In the genomic region with DNA sequence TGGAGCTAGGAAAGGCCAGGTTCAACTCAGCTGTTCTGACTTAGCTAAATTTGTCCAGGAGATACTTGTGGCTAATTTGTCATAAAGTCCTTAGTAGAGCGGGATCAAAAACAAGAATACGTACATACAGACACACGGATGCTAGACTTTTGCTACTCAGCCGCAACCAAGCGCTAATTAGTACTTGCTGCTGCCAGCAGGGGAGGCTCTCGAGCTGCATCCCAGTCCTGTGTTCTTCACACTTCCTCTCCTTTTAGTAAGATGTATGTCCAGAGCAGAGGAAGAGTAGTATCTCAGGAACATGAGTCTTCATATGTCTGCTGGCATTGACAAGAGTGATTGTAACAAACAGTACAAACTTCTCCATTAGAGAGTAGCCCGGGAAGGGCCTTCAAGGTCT, we compare ENCODE assay signal across 12 cellular contexts. TPM values are rescaled to one million over a fixed set of nuclear protein-coding genes. Genes with fewer than 3 reads are reported as not detected.
DNase-seq lines count a peak whose midpoint lies in the region; ATAC-seq and TF ChIP-seq lines count a peak whose summit lies in the region.
"Had no signal": no experiment of that assay in that cellular context is flagged by ENCODE, and none has a peak within 500 bp of the region (broad histone marks: within the 10 kb centered on the region; RNA-seq: fewer than 3 reads in every experiment).

No MANE protein-coding gene starts in this region.

- H3K4me2 ChIP-seq in DND-41 (ENCODE audit: insufficient read depth, low read length): no peak overlapping the region
- H3K4me2 ChIP-seq in PC-9: no peak overlapping the region

- H3K79me2 ChIP-seq in DND-41 (ENCODE audit: insufficient read depth, low read length) (no peaks in the 10 kb centered on the region), PC-9 (ENCODE audit: low read depth) (no peaks in the 10 kb centered on the region)

- H3K27ac ChIP-seq in A673 (ENCODE audit: low read depth, low read length, poor library complexity, severe bottlenecking) (no peak overlapping the region), DND-41 (ENCODE audit: low read length) (no peak overlapping the region), PC-9 (no peak overlapping the region)
- H3K27ac ChIP-seq: left lung, SJSA1 had no signal

- intact Hi-C loops in A673 (cut with micrococcal nuclease; ENCODE audit: unreplicated experiment) (loop anchor here (1.0 to 10.0 kb wide), 2 partner anchors 394 to 421 kb away; a partner anchor contains a TSS), PC-9 (cut with micrococcal nuclease; ENCODE audit: unreplicated experiment) (loop anchor here (10.0 kb wide), 1 partner anchor 641 kb away; no protein-coding TSS in a partner anchor)

- BruUV-seq in A673 (replicated peaks; lab: Mats Ljungman, UMichigan) (no TSS peak), PC-9 (replicated peaks; lab: Mats Ljungman, UMichigan) (no TSS peak)

- H3K36me3 ChIP-seq in A673 (ENCODE audit: insufficient read depth, low read length, poor library complexity, severe bottlenecking): no peaks in the 10 kb centered on the region
- H3K36me3 ChIP-seq in DND-41 (ENCODE audit: insufficient read depth, low read length): peaks cover 95% of the 10 kb centered on the region
- H3K36me3 ChIP-seq in PC-9 (ENCODE audit: low read depth): no peaks in the 10 kb centered on the region
- H3K36me3 ChIP-seq: SJSA1 had no signal

- POLR2A ChIA-PET in A673 (lab: Charles Lee; ENCODE audit: low non-redundant PET): no interaction called here
- POLR2A ChIA-PET in PC-9 (lab: Charles Lee; ENCODE audit: unreplicated experiment): no interaction called here

- no peak overlapping the region for H3K9ac ChIP-seq in DND-41 (ENCODE audit: low read depth, low read length)

- no peaks in the 10 kb centered on the region for H3F3A ChIP-seq in PC-9 (ENCODE audit: insufficient read depth, low read depth)

- peak; percentile 43 for TF ChIP-seq CTCF in A673 (conservative IDR thresholded peaks at IDR 0.05; ENCODE audit: low read depth, low read length)
- peak; percentile 64 for TF ChIP-seq CTCF in DND-41 (IDR thresholded peaks at IDR 0.05; ENCODE audit: borderline replicate concordance, extremely low read depth, low read length, poor library complexity, severe bottlenecking)
- TF ChIP-seq CTCF in PC-9 (conservative IDR thresholded peaks at IDR 0.05): peak; percentile 46
- peak; percentile 21 for TF ChIP-seq CTCF in fibroblast of the aortic adventitia (IDR thresholded peaks at IDR 0.05; ENCODE audit: insufficient read depth, low read length)

- H3K9me2 ChIP-seq in PC-9 (ENCODE audit: insufficient read depth): no peaks in the 10 kb centered on the region

- no peak overlapping the region for H2AFZ ChIP-seq in DND-41 (ENCODE audit: low read depth, low read length)
- no peak overlapping the region for H2AFZ ChIP-seq in PC-9

- H3K27me3 ChIP-seq in A673 (replicated peaks; ENCODE audit: insufficient read depth, low read depth, low read length, poor library complexity): no peaks in the 10 kb centered on the region
- no peaks in the 10 kb centered on the region for H3K27me3 ChIP-seq in DND-41 (ENCODE audit: insufficient read depth, low read length, poor library complexity)
- peaks cover 30% of the 10 kb centered on the region for H3K27me3 ChIP-seq in PC-9 (ENCODE audit: insufficient read depth, low read depth)
- H3K27me3 ChIP-seq: left lung had no signal

- CTCF ChIA-PET in A673 (lab: Charles Lee): interaction anchor here (0.6 to 0.7 kb wide), 2 partner anchors 11 to 894 kb away, joined by 3 read pairs; no protein-coding TSS in a partner anchor
- CTCF ChIA-PET in PC-9 (lab: Charles Lee): no interaction called here

- no peak for DNase-seq in A673 (ENCODE audit: low spot score)
- DNase-seq in DND-41: peak; percentile 30
- no peak for DNase-seq in PC-9
- DNase-seq in fibroblast of the aortic adventitia (ENCODE audit: low read depth): no peak
- DNase-seq in SIG-M5 (lab: John Stamatoyannopoulos, UW): no peak
- DNase-seq in NCI-H82 treated with DMSO at 0.1 percent for 48 hours (lab: John Stamatoyannopoulos, UW; ENCODE audit: unreplicated experiment): no peak
- no peak for DNase-seq in NCI-H146 (lab: John Stamatoyannopoulos, UW)
- DNase-seq: left lung; NCI-H187 treated with DMSO at 0.1 percent for 48 hours; stimulated activated naive CD8-positive, alpha-beta T cell treated with anti-CD3 and anti-CD28 coated beads, Interleukin-15, amount 100 ng/mL, for 72 hours had no signal

- no peak overlapping the region for H3K4me3 ChIP-seq in A673 (ENCODE audit: low read depth, low read length, poor library complexity, severe bottlenecking)
- H3K4me3 ChIP-seq in DND-41 (ENCODE audit: low read depth in 1 of 2, low read length in 2 of 2): no peak overlapping the region
- H3K4me3 ChIP-seq in PC-9: no peak overlapping the region
- H3K4me3 ChIP-seq in fibroblast of the aortic adventitia (ENCODE audit: low read depth, low read length): no peak overlapping the region
- H3K4me3 ChIP-seq: left lung, SJSA1 had no signal

- H3K4me1 ChIP-seq in A673 (ENCODE audit: insufficient read depth, low read length, poor library complexity, severe bottlenecking) (no peaks in the 10 kb centered on the region), DND-41 (ENCODE audit: insufficient read depth, low read length) (no peaks in the 10 kb centered on the region), PC-9 (replicated peaks; ENCODE audit: insufficient read depth) (0 out of 2 replicates have a peak, but pooled peaks cover 4% of the 10 kb centered on the region)
- H3K4me1 ChIP-seq: SJSA1 had no signal

- no peaks in the 10 kb centered on the region for H3K9me3 ChIP-seq in A673 (ENCODE audit: low read depth, low read length, poor library complexity, severe bottlenecking)
- no peaks in the 10 kb centered on the region for H3K9me3 ChIP-seq in DND-41 (ENCODE audit: insufficient read depth, low read length, severe bottlenecking)
- no peaks in the 10 kb centered on the region for H3K9me3 ChIP-seq in PC-9 (ENCODE audit: insufficient read depth, low read depth)
- H3K9me3 ChIP-seq: left lung, SJSA1 had no signal

- peaks cover 4% of the 10 kb centered on the region; the same call in 1 of the 2 replicates for H4K20me1 ChIP-seq in DND-41 (ENCODE audit: insufficient read depth, low read length)
- no peaks in the 10 kb centered on the region for H4K20me1 ChIP-seq in PC-9 (ENCODE audit: insufficient read depth)

- no peak for ATAC-seq in DND-41 (ENCODE audit: insufficient read depth, low read depth)
- no peak for ATAC-seq in HG02938 (IDR thresholded peaks at IDR 0.05; ENCODE audit: unreplicated experiment)
- ATAC-seq: left lung; stimulated activated naive CD8-positive, alpha-beta T cell treated with anti-CD3 and anti-CD28 coated beads, Interleukin-15, amount 100 ng/mL, for 72 hours had no signal

RNA-seq across cellular contexts. Expression of a gene that starts 58.3 kb away (rescaled TPM):
- 17.2 and 20.1 TPM in 2 replicates for total RNA-seq in A673 (2021)
- total RNA-seq in PC-9 (2021): not detected in 2 replicates
- total RNA-seq in fibroblast of the aortic adventitia (ENCODE audit: low replicate concordance): 3.7 and 12.4 TPM in 2 replicates
